23 cellular contexts compared by ENCODE assay signal in the genomic region with DNA sequence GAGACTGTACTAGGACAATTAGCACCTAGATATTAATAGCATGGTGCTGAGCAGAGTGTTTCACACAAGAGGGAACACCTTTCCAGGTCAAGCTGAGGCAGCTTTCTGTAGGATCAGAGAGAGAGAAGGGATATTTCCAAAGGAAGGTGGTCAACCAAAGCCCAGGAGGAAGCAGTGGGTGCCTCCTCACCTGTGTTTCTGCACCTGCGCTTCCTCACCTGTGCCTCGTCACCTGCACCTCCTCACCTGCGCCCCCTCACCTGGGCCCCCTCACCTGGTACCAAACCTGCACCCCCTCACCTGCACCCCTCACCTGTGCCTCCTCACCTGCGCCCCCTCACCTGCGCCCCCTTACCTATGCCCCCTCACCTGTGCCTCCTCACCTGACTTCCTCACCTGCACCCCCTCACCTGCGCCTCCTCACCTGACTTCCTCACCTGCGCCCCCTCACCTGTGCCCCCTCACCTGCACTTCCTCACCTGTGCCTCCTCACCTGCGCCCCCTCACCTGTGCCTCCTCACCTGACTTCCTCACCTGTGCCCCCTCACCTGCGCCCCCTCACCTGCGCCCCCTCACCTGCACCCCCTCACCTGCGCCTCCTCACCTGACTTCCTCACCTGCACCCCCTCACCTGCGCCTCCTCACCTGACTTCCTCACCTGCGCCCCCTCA.
DNase-seq lines count a peak whose midpoint lies in the region; ATAC-seq and TF ChIP-seq lines count a peak whose summit lies in the region.
"Had no signal": no experiment of that assay in that cellular context is flagged by ENCODE, and none has a peak within 500 bp of the region (broad histone marks: within the 10 kb centered on the region; RNA-seq: fewer than 3 reads in every experiment).

No MANE protein-coding gene starts in this region.

- intact Hi-C loops in natural killer cell (cut with micrococcal nuclease) = no loop called here

- no peak overlapping the region for H3K4me3 Mint-ChIP-seq in stimulated activated naive B cell treated with anti-CD40 and anti-IgM and Interleukin-4, amounts not matched to agents 10 μg/mL and 1 μg/mL and 100 μg/mL, for 72 hours
- H3K4me3 Mint-ChIP-seq in T-helper 2 cell treated with Interferon-gamma antibody and Interleukin-4, amounts not matched to agents 5 μg/mL and 100 μg/mL, for 36 hours = no peak overlapping the region
- no peak overlapping the region for H3K4me3 Mint-ChIP-seq in natural killer cell
- H3K4me3 Mint-ChIP-seq: CD8-positive, alpha-beta memory T cell; HFFc6 had no signal

- no peak for ATAC-seq in stimulated activated naive B cell treated with anti-CD40 and anti-IgM and Interleukin-4, amounts not matched to agents 10 μg/mL and 1 μg/mL and 100 μg/mL, for 72 hours (replicated peaks)
- ATAC-seq in natural killer cell = no peak
- ATAC-seq: SK-N-SH treated with all-trans-retinoic acid at 6 μM for 48 hours had no signal

- H3K4me1 ChIP-seq in HEK293 (ENCODE audit: control insufficient read depth, insufficient read depth, low read length) = no peaks in the 10 kb centered on the region
- H3K4me1 ChIP-seq: BLaER1 treated with 17β-estradiol and CSF1 and Interleukin-3, amounts not matched to agents 10 nM and 100 nM had no signal

- H3K4me3 ChIP-seq in HEK293 (ENCODE audit: low read depth, low read length) = no peak overlapping the region
- H3K4me3 ChIP-seq: BLaER1 treated with 17β-estradiol and CSF1 and Interleukin-3, amounts not matched to agents 10 nM and 100 nM had no signal

- POLR2A ChIA-PET in HEK293 (lab: Yijun Ruan, JAX) = no interaction called here

- no peaks in the 10 kb centered on the region for H3K4me1 Mint-ChIP-seq in stimulated activated naive B cell treated with anti-CD40 and anti-IgM and Interleukin-4, amounts not matched to agents 10 μg/mL and 1 μg/mL and 100 μg/mL, for 72 hours
- H3K4me1 Mint-ChIP-seq in T-helper 2 cell treated with Interferon-gamma antibody and Interleukin-4, amounts not matched to agents 5 μg/mL and 100 μg/mL, for 36 hours (ENCODE audit: low read depth) = no peaks in the 10 kb centered on the region
- no peaks in the 10 kb centered on the region for H3K4me1 Mint-ChIP-seq in natural killer cell
- H3K4me1 Mint-ChIP-seq: CD8-positive, alpha-beta memory T cell had no signal

- no peaks in the 10 kb centered on the region for H3K36me3 ChIP-seq in HEK293 (ENCODE audit: control insufficient read depth in 2 of 2, insufficient read depth in 1 of 2, low read length in 2 of 2)
- H3K36me3 ChIP-seq: BLaER1 treated with 17β-estradiol and CSF1 and Interleukin-3, amounts not matched to agents 10 nM and 100 nM had no signal

- H3K27ac Mint-ChIP-seq in stimulated activated naive B cell treated with anti-CD40 and anti-IgM and Interleukin-4, amounts not matched to agents 10 μg/mL and 1 μg/mL and 100 μg/mL, for 72 hours = peak overlapping the region; percentile 31
- no peak overlapping the region for H3K27ac Mint-ChIP-seq in T-helper 2 cell treated with Interferon-gamma antibody and Interleukin-4, amounts not matched to agents 5 μg/mL and 100 μg/mL, for 36 hours
- H3K27ac Mint-ChIP-seq in natural killer cell = no peak overlapping the region
- H3K27ac Mint-ChIP-seq: HFFc6 had no signal

- no peaks in the 10 kb centered on the region for H3K9me3 Mint-ChIP-seq in stimulated activated naive B cell treated with anti-CD40 and anti-IgM and Interleukin-4, amounts not matched to agents 10 μg/mL and 1 μg/mL and 100 μg/mL, for 72 hours
- H3K9me3 Mint-ChIP-seq in T-helper 2 cell treated with Interferon-gamma antibody and Interleukin-4, amounts not matched to agents 5 μg/mL and 100 μg/mL, for 36 hours = no peaks in the 10 kb centered on the region
- H3K9me3 Mint-ChIP-seq in natural killer cell = peaks cover 3 to 9% of the 10 kb centered on the region in 2 donors

- H3K27me3 Mint-ChIP-seq in stimulated activated naive B cell treated with anti-CD40 and anti-IgM and Interleukin-4, amounts not matched to agents 10 μg/mL and 1 μg/mL and 100 μg/mL, for 72 hours = no peaks in the 10 kb centered on the region
- H3K27me3 Mint-ChIP-seq in T-helper 2 cell treated with Interferon-gamma antibody and Interleukin-4, amounts not matched to agents 5 μg/mL and 100 μg/mL, for 36 hours (ENCODE audit: low read depth) = no peaks in the 10 kb centered on the region
- H3K27me3 Mint-ChIP-seq in natural killer cell (ENCODE audit: low read depth in 2 of 2) = no peaks in the 10 kb centered on the region
- H3K27me3 Mint-ChIP-seq: CD8-positive, alpha-beta memory T cell had no signal

- no peaks in the 10 kb centered on the region for H3K36me3 Mint-ChIP-seq in stimulated activated naive B cell treated with anti-CD40 and anti-IgM and Interleukin-4, amounts not matched to agents 10 μg/mL and 1 μg/mL and 100 μg/mL, for 72 hours
- no peaks in the 10 kb centered on the region for H3K36me3 Mint-ChIP-seq in T-helper 2 cell treated with Interferon-gamma antibody and Interleukin-4, amounts not matched to agents 5 μg/mL and 100 μg/mL, for 36 hours (ENCODE audit: low read depth)
- H3K36me3 Mint-ChIP-seq in natural killer cell = no peaks in the 10 kb centered on the region
- H3K36me3 Mint-ChIP-seq: CD8-positive, alpha-beta memory T cell had no signal

- CTCF ChIA-PET in HEK293 (lab: Yijun Ruan, JAX) = no interaction called here

- DNase-seq in DMS 273 (lab: John Stamatoyannopoulos, UW; ENCODE audit: unreplicated experiment) = peak; percentile 14
- no peak for DNase-seq in DMS 273 treated with DMSO at 0.1 percent for 48 hours (lab: John Stamatoyannopoulos, UW)
- DNase-seq in islet precursor cell = peak; percentile 35
- DNase-seq in stimulated activated naive B cell treated with anti-CD40 and anti-IgM and Interleukin-4, amounts not matched to agents 10 μg/mL and 1 μg/mL and 100 μg/mL, for 72 hours = no peak
- DNase-seq in T-helper 2 cell treated with Interferon-gamma antibody and Interleukin-4, amounts not matched to agents 5 μg/mL and 100 μg/mL, for 36 hours (ENCODE audit: low spot score) = no peak
- DNase-seq in NCI-H1417 treated with DMSO at 0.1 percent for 48 hours (lab: John Stamatoyannopoulos, UW) = no peak
- no peak for DNase-seq in natural killer cell
- DNase-seq: Calu3; CD8-positive, alpha-beta memory T cell; HFFc6; MM.1S; NCI-H1105; NCI-H2081; NCI-H2171; NCI-H345; NCI-H524; NCI-H774; NK-92 treated with Interleukin-12 subunit alpha and Interleukin-12 subunit beta, amount 100 ng/mL, for 24 hours; SIG-M5 had no signal

- H3K27ac ChIP-seq in HEK293 (ENCODE audit: extremely low read depth, low read depth, low read length) = no peak overlapping the region
- H3K27ac ChIP-seq: 22Rv1; BLaER1 treated with 17β-estradiol and CSF1 and Interleukin-3, amounts not matched to agents 10 nM and 100 nM had no signal

- H3K9me3 ChIP-seq in HEK293 (ENCODE audit: control insufficient read depth, insufficient read depth, low read depth, low read length) = no peaks in the 10 kb centered on the region
- H3K9me3 ChIP-seq: BLaER1 treated with 17β-estradiol and CSF1 and Interleukin-3, amounts not matched to agents 10 nM and 100 nM had no signal

- TF ChIP-seq CTCF in HEK293 (tag by site-specific recombination; IDR thresholded peaks at IDR 0.05) (no peak), natural killer cell (IDR thresholded peaks at IDR 0.05) (no peak)

TF ChIP-seq in HEK293, 187 proteins besides CTCF, POLR2A, EP300 and RAD21:
- TF ChIP-seq ZFP37 (tag by site-specific recombination; IDR thresholded peaks at IDR 0.05) = no peak
- TF ChIP-seq ZEB2 (tag by site-specific recombination; IDR thresholded peaks at IDR 0.05) = peak; percentile 87
- TF ChIP-seq, protein P1, sequence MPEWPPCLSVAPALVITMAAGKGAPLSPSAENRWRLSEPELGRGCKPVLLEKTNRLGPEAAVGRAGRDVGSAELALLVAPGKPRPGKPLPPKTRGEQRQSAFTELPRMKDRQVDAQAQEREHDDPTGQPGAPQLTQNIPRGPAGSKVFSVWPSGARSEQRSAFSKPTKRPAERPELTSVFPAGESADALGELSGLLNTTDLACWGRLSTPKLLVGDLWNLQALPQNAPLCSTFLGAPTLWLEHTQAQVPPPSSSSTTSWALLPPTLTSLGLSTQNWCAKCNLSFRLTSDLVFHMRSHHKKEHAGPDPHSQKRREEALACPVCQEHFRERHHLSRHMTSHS (tag by site-specific recombination; IDR thresholded peaks at IDR 0.05) = no peak
- no peak for TF ChIP-seq ZNF169 (tag by site-specific recombination; IDR thresholded peaks at IDR 0.05)
- TF ChIP-seq ZBTB1 (tag by site-specific recombination; IDR thresholded peaks at IDR 0.05) = no peak
- TF ChIP-seq TCF7L2 (IDR thresholded peaks at IDR 0.05; ENCODE audit: borderline replicate concordance, low read depth, low read length) = no peak

Comparison
In these comparisons a context has a peak if more than half of its experiments do, and no peak if none do; other contexts are left out.
1. DNase-seq: peak in DMS 273 (single experiment) and islet precursor cell (single experiment); none in DMS 273 treated with DMSO at 0.1 percent for 48 hours (single experiment), stimulated activated naive B cell treated with anti-CD40 and anti-IgM and Interleukin-4, amounts not matched to agents 10 μg/mL and 1 μg/mL and 100 μg/mL, for 72 hours (single experiment), T-helper 2 cell treated with Interferon-gamma antibody and Interleukin-4, amounts not matched to agents 5 μg/mL and 100 μg/mL, for 36 hours (single experiment), NCI-H1417 treated with DMSO at 0.1 percent for 48 hours (single experiment) and natural killer cell (single experiment).